In genomic region chr6:13300649-13301590, GRCh38 we compare ENCODE assay signal across 26 cellular contexts. TPM values are rescaled to one million over a fixed set of nuclear protein-coding genes. Genes with fewer than 3 reads are reported as not detected.
DNase-seq lines count a peak whose midpoint lies in the region; ATAC-seq and TF ChIP-seq lines count a peak whose summit lies in the region.
"Had no signal": no experiment of that assay in that cellular context is flagged by ENCODE, and none has a peak within 500 bp of the region (broad histone marks: within the 10 kb centered on the region; RNA-seq: fewer than 3 reads in every experiment).

No MANE protein-coding gene starts in this region.

- peaks cover 35% of the 10 kb centered on the region for H3K36me3 ChIP-seq in OCI-LY7 (ENCODE audit: insufficient read depth, low read length)
- H3K36me3 ChIP-seq in esophagus muscularis mucosa = peaks cover 9 to 46% (median 19%) of the 10 kb centered on the region in 4 donors
- peaks cover 40% of the 10 kb centered on the region for H3K36me3 ChIP-seq in upper lobe of right lung
- H3K36me3 ChIP-seq: prostate gland had no signal

- H3K9me2 ChIP-seq in OCI-LY7 (ENCODE audit: insufficient read depth, low read length) = no peaks in the 10 kb centered on the region

- CTCF ChIA-PET in OCI-LY7 (lab: Charles Lee; ENCODE audit: unreplicated experiment) = no interaction called here

- peak overlapping the region in 6 of 7 donors; percentile 82 to 100 (median 98) for H3K27ac Mint-ChIP-seq in CD14-positive monocyte
- H3K27ac Mint-ChIP-seq in progenitor cell of endocrine pancreas = peak overlapping the region; percentile 79

- no peaks in the 10 kb centered on the region for H3K79me2 ChIP-seq in OCI-LY7 (ENCODE audit: insufficient read depth, low read depth, low read length)

- H3K4me3 Mint-ChIP-seq in CD14-positive monocyte (no peak overlapping the region), progenitor cell of endocrine pancreas (ENCODE audit: low read depth) (no peak overlapping the region)
- H3K4me3 Mint-ChIP-seq: CD4-positive, alpha-beta memory T cell had no signal

- 76% methylated on average over 8 of the region's 9 CpGs for WGBS in esophagus muscularis mucosa

- DNase-seq in CD14-positive monocyte (ENCODE audit: low spot score) (no peak), OCI-LY7 (ENCODE audit: low spot score) (no peak), esophagus muscularis mucosa (ENCODE audit: extremely low spot score) (peak; percentile 79), progenitor cell of endocrine pancreas (ENCODE audit: low spot score, unreplicated experiment) (no peak), cerebellar cortex (ENCODE audit: low spot score) (no peak), upper lobe of right lung (no peak)
- DNase-seq: activated CD4-positive, alpha-beta T cell treated with anti-CD3 and anti-CD28 coated beads, Interleukin-2, amount 50 U/mL, for 1 hour; activated gamma-delta T cell treated with Interleukin-2 at 50 U/mL for 16 hours; activated T-cell treated with anti-CD3 and anti-CD28 coated beads, Interleukin-2, amount 50 U/mL, for 48 hours; CD4-positive, alpha-beta memory T cell; glutamatergic neuron; left colon; NCI-H1092 treated with DMSO at 0.1 percent for 48 hours; NCI-H1694 treated with DMSO at 0.1 percent for 48 hours; OCI-M1; sigmoid colon; stimulated activated CD4-positive, alpha-beta T cell treated with anti-CD3 and anti-CD28 coated beads, Interleukin-4, amount 100 ng/mL, for 1 hour; T1000; upper lobe of left lung; WERI-Rb-1 had no signal

- H3K9me3 Mint-ChIP-seq in CD14-positive monocyte (no peaks in the 10 kb centered on the region), progenitor cell of endocrine pancreas (ENCODE audit: low read depth) (no peaks in the 10 kb centered on the region)
- H3K9me3 Mint-ChIP-seq: CD4-positive, alpha-beta memory T cell had no signal

- no TSS peak for BruUV-seq in OCI-LY7 (replicated peaks; lab: Mats Ljungman, UMichigan)

- peaks cover 32% of the 10 kb centered on the region for H3K4me1 Mint-ChIP-seq in CD14-positive monocyte
- H3K4me1 Mint-ChIP-seq in progenitor cell of endocrine pancreas (ENCODE audit: low read depth) = peaks cover 11% of the 10 kb centered on the region

- peak overlapping the region; percentile 80 for H3K27ac ChIP-seq in OCI-LY7 (ENCODE audit: low read depth, low read length, poor library complexity, severe bottlenecking)
- H3K27ac ChIP-seq in esophagus muscularis mucosa (replicated peaks in 1 of 4) = no peak overlapping the region
- H3K27ac ChIP-seq in upper lobe of right lung = no peak overlapping the region
- H3K27ac ChIP-seq: epithelial cell of prostate, prostate gland, RWPE1, sigmoid colon, SJSA1, WERI-Rb-1 had no signal

- H3K4me1 ChIP-seq in OCI-LY7 (ENCODE audit: insufficient read depth, low read length, poor library complexity, severe bottlenecking) (peaks cover 95% of the 10 kb centered on the region), esophagus muscularis mucosa (peaks cover 26 to 33% (median 32%) of the 10 kb centered on the region in 4 donors), upper lobe of right lung (peaks cover 28% of the 10 kb centered on the region)
- H3K4me1 ChIP-seq: prostate gland had no signal

- POLR2A ChIA-PET in OCI-LY7 (lab: Charles Lee) = interaction anchor here (0.6 to 4.9 kb wide), 4 partner anchors 8 to 36 kb away, joined by 3 to 43 read pairs (median 4); partner anchors contain the start of gene TBC1D7

- peaks cover 69 to 71% of the 10 kb centered on the region in 2 donors for H3K36me3 Mint-ChIP-seq in CD14-positive monocyte
- H3K36me3 Mint-ChIP-seq in progenitor cell of endocrine pancreas (ENCODE audit: insufficient read depth) = peaks cover 25% of the 10 kb centered on the region

- no peak for TF ChIP-seq EP300 in esophagus muscularis mucosa (IDR thresholded peaks at IDR 0.05)

- H3K4me3 ChIP-seq in OCI-LY7 (ENCODE audit: low read depth, low read length, poor library complexity, severe bottlenecking) = no peak overlapping the region
- H3K4me3 ChIP-seq in esophagus muscularis mucosa = no peak overlapping the region
- no peak overlapping the region for H3K4me3 ChIP-seq in upper lobe of right lung
- H3K4me3 ChIP-seq: K562, prostate gland, sigmoid colon, SJSA1, upper lobe of left lung had no signal

- H3K4me2 ChIP-seq in OCI-LY7 (ENCODE audit: low read length) = peak overlapping the region; percentile 49; the same call in 1 of the 2 replicates

- TF ChIP-seq CTCF in CD14-positive monocyte (IDR thresholded peaks at IDR 0.05) (no peak), OCI-LY7 (conservative IDR thresholded peaks at IDR 0.05; ENCODE audit: low read length) (no peak), esophagus muscularis mucosa (IDR thresholded peaks at IDR 0.05) (no peak), progenitor cell of endocrine pancreas (IDR thresholded peaks at IDR 0.05; ENCODE audit: unreplicated experiment) (no peak), upper lobe of right lung (IDR thresholded peaks at IDR 0.05) (no peak)

- no peak for TF ChIP-seq POLR2A in esophagus muscularis mucosa (IDR thresholded peaks at IDR 0.05; ENCODE audit: low read depth)

- 0 out of 2 replicates have a peak, but pooled peaks cover 9% of the 10 kb centered on the region for H4K20me1 ChIP-seq in OCI-LY7 (ENCODE audit: insufficient read depth, low read length)

- no peak overlapping the region for H2AFZ ChIP-seq in OCI-LY7 (ENCODE audit: low read length)

- H3K9me3 ChIP-seq in OCI-LY7 (ENCODE audit: low read length) (no peaks in the 10 kb centered on the region), esophagus muscularis mucosa (no peaks in the 10 kb centered on the region), upper lobe of right lung (no peaks in the 10 kb centered on the region)
- H3K9me3 ChIP-seq: prostate gland, sigmoid colon, SJSA1, upper lobe of left lung had no signal

- H3K27me3 Mint-ChIP-seq in CD14-positive monocyte (ENCODE audit: low read depth in 3 of 3) (peaks cover 0 to 5% (median 0%) of the 10 kb centered on the region in 3 donors), progenitor cell of endocrine pancreas (no peaks in the 10 kb centered on the region)
- H3K27me3 Mint-ChIP-seq: CD4-positive, alpha-beta memory T cell had no signal

- no peak for ATAC-seq in GM19452 (IDR thresholded peaks at IDR 0.05; ENCODE audit: unreplicated experiment)
- no peak for ATAC-seq in upper lobe of right lung
- ATAC-seq: K562, left colon had no signal

- intact Hi-C loops in CD14-positive monocyte (cut with micrococcal nuclease) (loop anchor here (5.0 to 10.0 kb wide), 2 partner anchors 39 to 1986 kb away; no protein-coding TSS in a partner anchor), OCI-LY7 (cut with micrococcal nuclease; ENCODE audit: unreplicated experiment) (no loop called here), esophagus muscularis mucosa (cut with DNase I) (no loop called here), upper lobe of right lung (cut with DNase I) (no loop called here)

- H3K27me3 ChIP-seq in esophagus muscularis mucosa = no peaks in the 10 kb centered on the region
- H3K27me3 ChIP-seq in upper lobe of right lung = no peaks in the 10 kb centered on the region
- H3K27me3 ChIP-seq: sigmoid colon, SJSA1, upper lobe of left lung had no signal

RNA-seq across cellular contexts. Expression of gene TBC1D7, which starts 27.4 kb away (rescaled TPM):
- polyA plus RNA-seq in CD14-positive monocyte = 10 to 100 TPM; 34.3 TPM
- total RNA-seq in OCI-LY7 (2014; rRNA removed; shearing (Covaris generic)) = 52.9 and 69.2 TPM in 2 replicates
- total RNA-seq in OCI-LY7 (2022) (46.2 and 50.5 TPM in 2 replicates), esophagus muscularis mucosa (10 to 100 TPM in 1 of 4 donors, 1 to 10 TPM in 3; 5.5 to 12.5 (median 8.4) TPM), progenitor cell of endocrine pancreas (34.3 and 34.7 TPM in 2 replicates), upper lobe of right lung (18.1 TPM)

Comparison
In these comparisons a context has a peak if more than half of its experiments do, and no peak if none do; other contexts are left out.
1. intact Hi-C loops: an anchor here in CD14-positive monocyte (5.0 to 10.0 kb wide); none called in OCI-LY7, esophagus muscularis mucosa and upper lobe of right lung.